29 cellular contexts compared by ENCODE assay signal in the genomic region with DNA sequence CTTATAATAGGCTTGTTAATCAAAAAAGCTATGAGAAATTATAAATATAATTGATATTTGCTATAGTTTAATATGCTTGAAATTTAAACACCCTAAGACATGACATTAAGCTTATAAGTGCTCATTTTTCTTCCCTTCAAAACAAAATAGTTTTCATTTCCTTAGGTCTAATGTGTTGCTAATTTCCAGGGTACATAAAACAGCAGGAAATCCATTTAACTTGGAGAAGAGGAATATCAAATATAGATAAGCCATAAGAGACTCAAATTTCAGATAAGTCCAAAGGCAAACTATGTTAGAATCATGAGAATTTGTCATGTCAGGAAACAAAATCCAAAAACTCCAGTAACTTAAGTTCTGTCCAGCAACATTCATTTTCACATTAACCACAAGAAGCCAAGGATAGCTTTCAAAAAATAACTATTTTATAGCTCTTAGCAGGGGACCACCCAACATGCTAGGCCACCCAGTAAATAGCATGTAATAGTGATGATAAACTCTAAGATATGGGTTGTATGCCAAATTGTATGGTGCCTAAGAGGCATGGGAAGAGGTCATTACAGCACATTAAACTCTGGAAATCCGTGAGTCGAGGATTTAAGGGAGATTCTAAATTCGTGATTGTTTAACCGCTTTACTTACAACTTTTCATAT.
"Had no signal": no experiment of that assay in that cellular context is flagged by ENCODE, and none has a peak within 500 bp of the region (broad histone marks: within the 10 kb centered on the region; RNA-seq: fewer than 3 reads in every experiment).

No MANE protein-coding gene starts in this region.

- FAIRE-seq: colon, endometrium had no signal

- H3K4me3 Mint-ChIP-seq: activated B cell treated with CpG ODN at 0.5 μM for 24 hours; activated CD8-positive, alpha-beta T cell treated with anti-CD3 and anti-CD28 coated beads for 36 hours; activated naive CD8-positive, alpha-beta T cell; activated T-cell treated with anti-CD3 and anti-CD28 coated beads, Interleukin-2, amount 50 U/mL, for 4 hours; activated T-helper 17 cell treated with anti-CD3 and anti-CD28 coated beads, Interleukin-2, amount 50 U/mL, for 72 hours; T-helper 2 cell treated with Interferon-gamma antibody and Interleukin-4, amounts not matched to agents 5 μg/mL and 100 μg/mL, for 36 hours had no signal

- H3K27me3 Mint-ChIP-seq: activated B cell treated with CpG ODN at 0.5 μM for 24 hours; activated CD8-positive, alpha-beta T cell treated with anti-CD3 and anti-CD28 coated beads for 36 hours; activated naive CD8-positive, alpha-beta T cell; activated T-helper 17 cell treated with anti-CD3 and anti-CD28 coated beads, Interleukin-2, amount 50 U/mL, for 72 hours had no signal

- DNase-seq: activated B cell treated with CpG ODN at 0.5 μM for 24 hours; activated CD4-positive, alpha-beta T cell treated with anti-CD3 and anti-CD28 coated beads for 48 hours; activated CD4-positive, alpha-beta T cell treated with anti-CD3 and anti-CD28 coated beads, Interleukin-2, amount 50 U/mL, for 1 hour; activated CD4-positive, alpha-beta T cell treated with anti-CD3 and anti-CD28 coated beads, Interleukin-2, amount 50 U/mL, for 48 hours; activated CD8-positive, alpha-beta memory T cell treated with anti-CD3 and anti-CD28 coated beads for 24 hours; activated CD8-positive, alpha-beta T cell treated with anti-CD3 and anti-CD28 coated beads for 36 hours; activated effector memory CD4-positive, alpha-beta T cell treated with Interleukin-2 at 50 U/mL for 16 hours; activated gamma-delta T cell treated with Interleukin-2 at 50 U/mL for 16 hours; activated naive CD4-positive, alpha-beta T cell treated with anti-CD3 and anti-CD28 coated beads, Interleukin-2, amount 50 U/mL, for 16 hours; activated naive CD4-positive, alpha-beta T cell treated with Interleukin-2 at 50 U/mL for 16 hours; activated T-cell treated with anti-CD3 and anti-CD28 coated beads, Interleukin-2, amount 50 U/mL, for 4 hours; amygdala; aorta; body of pancreas; caudate nucleus; effector CD8-positive, alpha-beta T cell; esophagus squamous epithelium; foreskin melanocyte; heart right ventricle; T1000; WERI-Rb-1 had no signal

- H3K9me3 ChIP-seq: body of pancreas, esophagus squamous epithelium had no signal

- H3K27ac ChIP-seq: body of pancreas, epithelial cell of prostate, esophagus squamous epithelium, gastroesophageal sphincter, heart right ventricle, hepatocyte, WERI-Rb-1 had no signal

- H3K4me1 ChIP-seq: body of pancreas, esophagus squamous epithelium, gastroesophageal sphincter, heart right ventricle had no signal

- H3K4me1 Mint-ChIP-seq: activated B cell treated with CpG ODN at 0.5 μM for 24 hours; activated T-helper 17 cell treated with anti-CD3 and anti-CD28 coated beads, Interleukin-2, amount 50 U/mL, for 72 hours had no signal

- H3K4me3 ChIP-seq: body of pancreas, esophagus squamous epithelium, gastroesophageal sphincter, heart right ventricle, hepatocyte had no signal

- H3K36me3 Mint-ChIP-seq: activated naive CD8-positive, alpha-beta T cell had no signal

- H3K27me3 ChIP-seq: body of pancreas, esophagus squamous epithelium, gastroesophageal sphincter, heart right ventricle, hepatocyte had no signal

- H3K27ac Mint-ChIP-seq: activated B cell treated with CpG ODN at 0.5 μM for 24 hours; activated CD8-positive, alpha-beta T cell treated with anti-CD3 and anti-CD28 coated beads for 36 hours; activated naive CD8-positive, alpha-beta T cell; activated T-helper 17 cell treated with anti-CD3 and anti-CD28 coated beads, Interleukin-2, amount 50 U/mL, for 72 hours; T-helper 2 cell treated with Interferon-gamma antibody and Interleukin-4, amounts not matched to agents 5 μg/mL and 100 μg/mL, for 36 hours had no signal

- H3K36me3 ChIP-seq: esophagus squamous epithelium, gastroesophageal sphincter, heart right ventricle, WERI-Rb-1 had no signal

- H3K9me3 Mint-ChIP-seq: activated CD8-positive, alpha-beta T cell treated with anti-CD3 and anti-CD28 coated beads for 36 hours; activated T-helper 17 cell treated with anti-CD3 and anti-CD28 coated beads, Interleukin-2, amount 50 U/mL, for 72 hours; T-helper 2 cell treated with Interferon-gamma antibody and Interleukin-4, amounts not matched to agents 5 μg/mL and 100 μg/mL, for 36 hours had no signal
